8 cellular contexts compared by ENCODE assay signal in the genomic region with DNA sequence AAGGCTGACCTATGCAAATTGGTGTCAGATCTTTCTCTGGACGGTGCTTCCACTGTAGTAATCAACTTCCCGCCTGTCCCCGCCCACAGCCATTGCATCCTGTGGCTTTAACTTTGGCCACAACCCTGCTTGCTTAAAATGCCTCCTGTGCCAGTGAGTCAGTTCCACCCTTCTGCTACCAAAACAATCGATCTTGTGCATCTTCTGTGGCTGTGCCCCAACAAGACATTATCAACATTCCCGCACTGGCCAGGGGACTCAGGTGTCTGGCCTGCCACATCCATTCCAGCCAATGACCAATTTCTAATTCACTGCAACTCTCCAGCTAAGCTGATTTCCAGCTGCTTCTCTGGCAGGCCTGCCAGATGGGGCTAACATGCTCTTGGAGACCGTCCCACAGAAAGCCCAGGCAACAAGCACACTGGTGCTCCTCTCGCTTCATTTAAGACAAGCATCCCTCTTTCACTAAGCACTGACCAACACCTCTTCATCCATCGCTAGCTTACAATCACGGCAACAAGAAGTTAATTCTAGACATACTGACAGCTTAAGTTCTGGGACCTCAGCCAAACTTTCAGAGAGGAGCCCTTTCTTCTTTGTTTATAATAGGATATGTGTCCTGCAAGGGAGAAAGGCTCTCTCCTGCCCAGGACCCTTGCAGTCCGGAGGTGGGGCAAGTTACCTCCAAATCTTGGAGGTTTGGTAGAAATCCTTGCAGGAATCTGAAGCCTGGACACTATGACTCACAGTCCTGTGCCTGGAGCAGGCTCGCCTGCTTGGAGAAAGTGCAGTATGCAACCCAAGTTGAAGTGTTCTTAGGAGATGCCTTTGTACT. TPM values are rescaled to one million over a fixed set of nuclear protein-coding genes. Genes with fewer than 3 reads are reported as not detected.
DNase-seq lines count a peak whose midpoint lies in the region; ATAC-seq and TF ChIP-seq lines count a peak whose summit lies in the region.

No MANE protein-coding gene starts in this region.

- peak; percentile 67 for ATAC-seq in activated T-helper 17 cell treated with anti-CD3 and anti-CD28 coated beads, Interleukin-2, amount 50 U/mL, for 72 hours (replicated peaks)
- ATAC-seq in right cardiac atrium (peak; percentile 63 to 85), GM23338 (no peak)
- ATAC-seq in stimulated activated naive CD8-positive, alpha-beta T cell treated with anti-CD3 and anti-CD28 coated beads, Interleukin-15, amount 100 ng/mL, for 72 hours, result peak; percentile 73

- H3K36me3 ChIP-seq in GM23338 (ENCODE audit: insufficient read depth), result no peaks in the 10 kb centered on the region

- DNase-seq in stimulated activated CD4-positive, alpha-beta T cell treated with anti-CD3 and anti-CD28 coated beads, Interleukin-1b, Interleukin-23, amount 100 ng/mL, for 48 hours, result peak; percentile 49
- no peak for DNase-seq in stimulated activated CD4-positive, alpha-beta T cell treated with anti-CD3 and anti-CD28 coated beads, Interleukin-4, amount 100 ng/mL, for 1 hour
- DNase-seq in right cardiac atrium (peak in 2 of 3 donors; percentile 67 to 78), GM13977 (ENCODE audit: low spot score) (no peak), GM23338 (ENCODE audit: low spot score) (no peak), NAMALWA (ENCODE audit: low spot score) (no peak)
- peak in 1 of 2 donors; percentile 47 for DNase-seq in stimulated activated naive CD8-positive, alpha-beta T cell treated with anti-CD3 and anti-CD28 coated beads, Interleukin-15, amount 100 ng/mL, for 72 hours

- no peaks in the 10 kb centered on the region for H3K79me2 ChIP-seq in GM23338 (replicated peaks; ENCODE audit: insufficient read depth)

- TF ChIP-seq CTCF in GM13977 (IDR thresholded peaks at IDR 0.05; ENCODE audit: extremely low read depth, insufficient read depth, missing control alignments) (no peak), GM23338 (conservative IDR thresholded peaks at IDR 0.05; ENCODE audit: low read depth in 2 of 2) (no peak)

- no peaks in the 10 kb centered on the region for H3K9me3 Mint-ChIP-seq in activated T-helper 17 cell treated with anti-CD3 and anti-CD28 coated beads, Interleukin-2, amount 50 U/mL, for 72 hours
- no peaks in the 10 kb centered on the region for H3K9me3 Mint-ChIP-seq in stimulated activated naive CD8-positive, alpha-beta T cell treated with anti-CD3 and anti-CD28 coated beads, Interleukin-15, amount 100 ng/mL, for 72 hours
- no peaks in the 10 kb centered on the region for H3K9me3 Mint-ChIP-seq in GM23338

- 15% methylated on average over 11 of the region's 11 CpGs for WGBS in right cardiac atrium

- H3K9me2 ChIP-seq in GM23338 (ENCODE audit: insufficient read depth), result no peaks in the 10 kb centered on the region

- peak overlapping the region; percentile 29 for H3K4me3 Mint-ChIP-seq in activated T-helper 17 cell treated with anti-CD3 and anti-CD28 coated beads, Interleukin-2, amount 50 U/mL, for 72 hours
- no peak overlapping the region for H3K4me3 Mint-ChIP-seq in stimulated activated naive CD8-positive, alpha-beta T cell treated with anti-CD3 and anti-CD28 coated beads, Interleukin-15, amount 100 ng/mL, for 72 hours
- H3K4me3 Mint-ChIP-seq in GM23338, result no peak overlapping the region; the same call in 2 of the 3 replicates

- peaks cover 24% of the 10 kb centered on the region for H3K4me1 Mint-ChIP-seq in activated T-helper 17 cell treated with anti-CD3 and anti-CD28 coated beads, Interleukin-2, amount 50 U/mL, for 72 hours
- H3K4me1 Mint-ChIP-seq in stimulated activated naive CD8-positive, alpha-beta T cell treated with anti-CD3 and anti-CD28 coated beads, Interleukin-15, amount 100 ng/mL, for 72 hours, result peaks cover 44% of the 10 kb centered on the region
- H3K4me1 Mint-ChIP-seq in GM23338, result peaks cover 34% of the 10 kb centered on the region

- no peaks in the 10 kb centered on the region for H4K20me1 ChIP-seq in GM23338 (replicated peaks; ENCODE audit: insufficient read depth)

- H3K4me1 ChIP-seq in right cardiac atrium (ENCODE audit: control insufficient read depth, insufficient read depth, low read length) (peaks cover 8% of the 10 kb centered on the region), GM23338 (ENCODE audit: insufficient read depth) (peaks cover 13% of the 10 kb centered on the region)

- in situ Hi-C loops in GM13977 (cut with MboI; ENCODE audit: low pct_unique_long_range_greater_than_20kb, low sequenced_read_pairs, unreplicated experiment), result no loop called here

- H3K27me3 ChIP-seq in right cardiac atrium (ENCODE audit: control insufficient read depth, insufficient read depth), result no peaks in the 10 kb centered on the region
- peaks cover 4% of the 10 kb centered on the region for H3K27me3 ChIP-seq in GM23338 (ENCODE audit: insufficient read depth)

- intact Hi-C loops in right cardiac atrium (cut with DNase I), result no loop called here

- no peak overlapping the region for H3K4me2 ChIP-seq in GM23338

- H3K27ac ChIP-seq in right cardiac atrium (ENCODE audit: low read length), result no peak overlapping the region
- no peak overlapping the region for H3K27ac ChIP-seq in GM23338 (ENCODE audit: low read depth)

- peak overlapping the region; percentile 48 for H3K27ac Mint-ChIP-seq in activated T-helper 17 cell treated with anti-CD3 and anti-CD28 coated beads, Interleukin-2, amount 50 U/mL, for 72 hours
- no peak overlapping the region for H3K27ac Mint-ChIP-seq in stimulated activated naive CD8-positive, alpha-beta T cell treated with anti-CD3 and anti-CD28 coated beads, Interleukin-15, amount 100 ng/mL, for 72 hours
- no peak overlapping the region for H3K27ac Mint-ChIP-seq in GM23338

- H3K9me3 ChIP-seq in right cardiac atrium (ENCODE audit: control insufficient read depth, low read length), result no peaks in the 10 kb centered on the region

- H3K27me3 Mint-ChIP-seq in activated T-helper 17 cell treated with anti-CD3 and anti-CD28 coated beads, Interleukin-2, amount 50 U/mL, for 72 hours, result peaks cover 24% of the 10 kb centered on the region
- peaks cover 34% of the 10 kb centered on the region for H3K27me3 Mint-ChIP-seq in stimulated activated naive CD8-positive, alpha-beta T cell treated with anti-CD3 and anti-CD28 coated beads, Interleukin-15, amount 100 ng/mL, for 72 hours
- peaks cover 7% of the 10 kb centered on the region for H3K27me3 Mint-ChIP-seq in GM23338 (ENCODE audit: insufficient read depth, low read depth, poor library complexity)

- H3K4me3 ChIP-seq in right cardiac atrium (ENCODE audit: low read length) (no peak overlapping the region), GM23338 (no peak overlapping the region)

- H3F3A ChIP-seq in GM23338 (replicated peaks; ENCODE audit: low read depth), result no peaks in the 10 kb centered on the region

- no peak overlapping the region for H2AFZ ChIP-seq in GM23338

- H3K36me3 Mint-ChIP-seq in activated T-helper 17 cell treated with anti-CD3 and anti-CD28 coated beads, Interleukin-2, amount 50 U/mL, for 72 hours (ENCODE audit: low read depth), result no peaks in the 10 kb centered on the region
- H3K36me3 Mint-ChIP-seq in GM23338 (ENCODE audit: low read depth), result no peaks in the 10 kb centered on the region

TF ChIP-seq in GM23338, 12 proteins besides CTCF, POLR2A, EP300 and RAD21:
- TF ChIP-seq ZNF331 (CRISPR knock-in tag; IDR thresholded peaks at IDR 0.05; ENCODE audit: low read depth) (no peak), CREB1 (CRISPR knock-in tag; IDR thresholded peaks at IDR 0.05; ENCODE audit: low read depth) (no peak), ZNF114 (CRISPR knock-in tag; IDR thresholded peaks at IDR 0.05) (no peak), EZH2phosphoT487 (IDR thresholded peaks at IDR 0.05; ENCODE audit: unreplicated experiment) (no peak)

RNA-seq across cellular contexts. Expression of a gene that starts 6.7 kb away (rescaled TPM):
- 1 to 10 TPM in 1 of 2 donors, under 1 TPM in 1; 0.15 to 1.0 TPM for total RNA-seq in activated T-helper 17 cell treated with anti-CD3 and anti-CD28 coated beads, Interleukin-2, amount 50 U/mL, for 72 hours
- 1 to 10 TPM in 1 of 4 donors, under 1 TPM in 3; 0.33 to 1.2 (median 0.71) TPM for total RNA-seq in right cardiac atrium
- polyA plus RNA-seq in right cardiac atrium (0.75 TPM), GM23338 (2016; fragmentation: Nextera tagmentation; extraction: Ambion mirVana) (2.7 and 2.9 TPM in 2 replicates)
- 2.9 and 5.2 TPM in 2 replicates for total RNA-seq in GM23338 (2014; rRNA removed; shearing (Covaris generic))

Comparison
In these comparisons a context has a peak if more than half of its experiments do, and no peak if none do; other contexts are left out.
1. DNase-seq: peak in stimulated activated CD4-positive, alpha-beta T cell treated with anti-CD3 and anti-CD28 coated beads, Interleukin-1b, Interleukin-23, amount 100 ng/mL, for 48 hours (single experiment) and right cardiac atrium (2 of 3); none in stimulated activated CD4-positive, alpha-beta T cell treated with anti-CD3 and anti-CD28 coated beads, Interleukin-4, amount 100 ng/mL, for 1 hour (single experiment), GM13977 (single experiment), GM23338 (single experiment) and NAMALWA (single experiment).